Comparison of ENCODE assay signal across 10 cellular contexts in the genomic region with DNA sequence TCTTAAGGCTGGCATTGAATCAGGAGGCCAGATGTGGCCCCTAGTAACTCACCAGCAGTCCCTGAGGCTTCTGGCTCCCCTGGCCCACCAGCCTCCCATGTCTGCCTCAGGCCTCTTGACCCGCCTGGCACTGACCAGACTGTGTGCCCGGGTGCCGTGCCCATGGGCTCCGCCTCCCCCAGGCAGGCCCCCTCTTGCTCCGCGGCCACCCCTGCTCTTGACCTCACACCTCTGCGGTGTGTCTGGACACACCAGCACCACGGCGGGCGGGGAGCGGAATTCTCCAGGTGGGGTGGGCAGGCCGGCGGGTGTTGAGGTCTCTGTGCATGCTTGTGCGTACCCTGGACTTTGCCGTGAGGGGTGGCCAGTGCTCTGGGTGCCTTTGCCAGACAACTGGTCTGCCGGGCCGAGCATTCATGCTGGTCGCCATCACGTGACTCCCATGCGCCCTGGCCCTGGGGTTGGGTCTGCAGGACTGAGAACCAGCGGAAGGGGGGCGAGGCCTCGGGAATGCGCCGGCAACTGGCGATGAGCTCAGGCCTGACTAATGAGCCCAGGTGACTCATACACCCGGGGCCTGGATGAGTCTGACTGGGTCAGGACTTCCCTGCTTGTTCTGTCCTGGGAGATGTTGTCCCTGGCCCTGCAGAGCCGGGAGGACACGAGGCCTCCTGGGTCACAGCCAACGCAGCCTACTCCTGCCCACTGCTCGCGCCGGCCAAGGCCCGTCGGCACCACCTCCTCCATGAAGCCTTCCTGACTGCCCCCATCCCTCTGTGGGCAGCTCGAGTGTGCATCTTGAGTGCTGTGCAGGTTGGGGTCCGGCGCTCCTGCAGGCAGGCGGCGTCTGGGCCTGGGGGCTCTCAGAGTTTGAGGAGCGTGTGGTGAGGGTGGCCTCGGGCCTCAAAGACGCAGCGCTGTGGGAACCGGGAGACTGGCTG. TPM values are rescaled to one million over a fixed set of nuclear protein-coding genes. Genes with fewer than 3 reads are reported as not detected.
DNase-seq lines count a peak whose midpoint lies in the region; ATAC-seq, FAIRE-seq and TF ChIP-seq lines count a peak whose summit lies in the region.
"Had no signal": no experiment of that assay in that cellular context is flagged by ENCODE, and none has a peak within 500 bp of the region (broad histone marks: within the 10 kb centered on the region; RNA-seq: fewer than 3 reads in every experiment).

No MANE protein-coding gene starts in this region.

- H3K36me3 ChIP-seq in BJ (ENCODE audit: control insufficient read depth, insufficient read depth, low read length) (peaks cover 1% of the 10 kb centered on the region; the same call in 1 of the 2 replicates), fibroblast of lung (ENCODE audit: control insufficient read depth, insufficient read depth, low read length) (peaks cover 1% of the 10 kb centered on the region), neural progenitor cell (no peaks in the 10 kb centered on the region), upper lobe of right lung (no peaks in the 10 kb centered on the region)

- no peak for TF ChIP-seq CTCF in BJ (IDR thresholded peaks at IDR 0.05; ENCODE audit: insufficient read depth, low read depth, low read length)
- no peak for TF ChIP-seq CTCF in fibroblast of lung (conservative IDR thresholded peaks at IDR 0.05 in 1 of 2, IDR thresholded peaks at IDR 0.05 in 1 of 2; ENCODE audit: low read depth in 1 of 2, low read length in 2 of 2)
- no peak for TF ChIP-seq CTCF in neural progenitor cell (IDR thresholded peaks at IDR 0.05)
- TF ChIP-seq CTCF in upper lobe of right lung (IDR thresholded peaks at IDR 0.05) = no peak

- H2AFZ ChIP-seq in fibroblast of lung (ENCODE audit: low read length) (no peak overlapping the region), neural progenitor cell (replicated peaks) (no peak overlapping the region)

- H4K20me1 ChIP-seq in fibroblast of lung (ENCODE audit: control insufficient read depth, extremely low read depth, insufficient read depth, low read length) (no peaks in the 10 kb centered on the region), neural progenitor cell (ENCODE audit: low read depth) (peaks cover 100% of the 10 kb centered on the region)

- H3K4me3 Mint-ChIP-seq in neural progenitor cell = no peak overlapping the region
- H3K4me3 Mint-ChIP-seq in activated CD4-positive, alpha-beta T cell treated with anti-CD3 and anti-CD28 coated beads for 36 hours = no peak overlapping the region

- CTCF ChIA-PET in BJ (lab: Yijun Ruan, JAX) = interaction anchor here (1.0 kb wide), 1 partner anchor 287 kb away, joined by 4 read pairs; no protein-coding TSS in a partner anchor
- CTCF ChIA-PET in activated CD4-positive, alpha-beta T cell treated with anti-CD3 and anti-CD28 coated beads for 36 hours (lab: Charles Lee) = interaction anchor here (0.7 kb wide), 1 partner anchor 283 kb away, joined by 3 read pairs; no protein-coding TSS in a partner anchor

- FAIRE-seq in RCC 7860 (lab: Jason Lieb, UNC) = peak; percentile 94

- H3K4me2 ChIP-seq in fibroblast of lung (ENCODE audit: extremely low read depth, insufficient read depth, low read length) (no peak overlapping the region), neural progenitor cell (no peak overlapping the region)

- no peaks in the 10 kb centered on the region for H3K79me2 ChIP-seq in fibroblast of lung (ENCODE audit: control insufficient read depth, insufficient read depth, low read length)
- H3K79me2 ChIP-seq in neural progenitor cell (ENCODE audit: low read depth) = peaks cover 98% of the 10 kb centered on the region

- H3K27ac ChIP-seq in fibroblast of lung (ENCODE audit: insufficient read depth, low read length) (peak overlapping the region; percentile 26), neural progenitor cell (no peak overlapping the region), upper lobe of right lung (no peak overlapping the region)

- H3K9ac ChIP-seq in fibroblast of lung (ENCODE audit: insufficient read depth, low read length) (peak overlapping the region; percentile 10), neural progenitor cell (no peak overlapping the region)

- POLR2A ChIA-PET in BJ (lab: Charles Lee) = interaction anchor here (0.6 to 1.0 kb wide), 2 partner anchors 26 to 40 kb away, joined by 3 read pairs; no protein-coding TSS in a partner anchor
- POLR2A ChIA-PET in activated CD4-positive, alpha-beta T cell treated with anti-CD3 and anti-CD28 coated beads for 36 hours (lab: Charles Lee) = no interaction called here

- H3K4me3 ChIP-seq in BJ (ENCODE audit: low read depth, low read length) (no peak overlapping the region), fibroblast of lung (replicated peaks in 1 of 4; ENCODE audit: control extremely low read depth in 1 of 4, insufficient read depth in 1 of 4, low read depth in 3 of 4, low read length in 4 of 4) (no peak overlapping the region), neural progenitor cell (no peak overlapping the region), upper lobe of right lung (no peak overlapping the region)

- H3K4me1 ChIP-seq in fibroblast of lung (ENCODE audit: control insufficient read depth, extremely low read depth, insufficient read depth, low read length) (peaks cover 15% of the 10 kb centered on the region), neural progenitor cell (peaks cover 16% of the 10 kb centered on the region), upper lobe of right lung (no peaks in the 10 kb centered on the region)

- peaks cover 3% of the 10 kb centered on the region for H3K27me3 Mint-ChIP-seq in neural progenitor cell (ENCODE audit: insufficient read depth, low read depth)
- no peaks in the 10 kb centered on the region for H3K27me3 Mint-ChIP-seq in activated CD4-positive, alpha-beta T cell treated with anti-CD3 and anti-CD28 coated beads for 36 hours

- H3K9me3 Mint-ChIP-seq in neural progenitor cell = no peaks in the 10 kb centered on the region
- H3K9me3 Mint-ChIP-seq in activated CD4-positive, alpha-beta T cell treated with anti-CD3 and anti-CD28 coated beads for 36 hours (ENCODE audit: low read depth) = no peaks in the 10 kb centered on the region

- ATAC-seq in upper lobe of right lung = no peak
- ATAC-seq in activated CD4-positive, alpha-beta T cell treated with anti-CD3 and anti-CD28 coated beads for 36 hours = no peak
- no peak for ATAC-seq in GM21825 (IDR thresholded peaks at IDR 0.05; ENCODE audit: unreplicated experiment)

- H3K27me3 ChIP-seq in BJ (ENCODE audit: control insufficient read depth, insufficient read depth, low read length) = no peaks in the 10 kb centered on the region
- H3K27me3 ChIP-seq in fibroblast of lung (ENCODE audit: control insufficient read depth, insufficient read depth, low read length) = no peaks in the 10 kb centered on the region
- no peaks in the 10 kb centered on the region for H3K27me3 ChIP-seq in neural progenitor cell
- H3K27me3 ChIP-seq in upper lobe of right lung = no peaks in the 10 kb centered on the region

- no peaks in the 10 kb centered on the region for H3K36me3 Mint-ChIP-seq in neural progenitor cell
- H3K36me3 Mint-ChIP-seq in activated CD4-positive, alpha-beta T cell treated with anti-CD3 and anti-CD28 coated beads for 36 hours (ENCODE audit: low read depth) = no peaks in the 10 kb centered on the region

- no peak overlapping the region for H3K27ac Mint-ChIP-seq in neural progenitor cell
- no peak overlapping the region for H3K27ac Mint-ChIP-seq in activated CD4-positive, alpha-beta T cell treated with anti-CD3 and anti-CD28 coated beads for 36 hours

- H3K9me3 ChIP-seq in fibroblast of lung (ENCODE audit: control insufficient read depth, insufficient read depth, low read depth, low read length) (no peaks in the 10 kb centered on the region), neural progenitor cell (ENCODE audit: low read depth) (no peaks in the 10 kb centered on the region), upper lobe of right lung (no peaks in the 10 kb centered on the region)

- intact Hi-C loops in upper lobe of right lung (cut with DNase I) = no loop called here
- intact Hi-C loops in activated CD4-positive, alpha-beta T cell treated with anti-CD3 and anti-CD28 coated beads for 36 hours (cut with DNase I, micrococcal nuclease) = no loop called here

- H3K4me1 Mint-ChIP-seq in neural progenitor cell = peaks cover 35% of the 10 kb centered on the region
- no peaks in the 10 kb centered on the region for H3K4me1 Mint-ChIP-seq in activated CD4-positive, alpha-beta T cell treated with anti-CD3 and anti-CD28 coated beads for 36 hours

- DNase-seq in BJ (ENCODE audit: low read depth) (peak; percentile 79), RCC 7860 (ENCODE audit: low spot score) (peak; percentile 98), fibroblast of lung (ENCODE audit: low read depth in 2 of 2) (peak; percentile 97), neural progenitor cell (ENCODE audit: low spot score) (peak; percentile 59), upper lobe of right lung (no peak), NCI-H1105 treated with DMSO at 0.1 percent for 48 hours (lab: John Stamatoyannopoulos, UW) (no peak)
- no peak for DNase-seq in activated CD4-positive, alpha-beta T cell treated with anti-CD3 and anti-CD28 coated beads for 36 hours
- DNase-seq: DND-41, T-helper 1 cell had no signal

- peaks cover 13% of the 10 kb centered on the region for H3F3A ChIP-seq in neural progenitor cell (ENCODE audit: low read depth)

RNA-seq across cellular contexts. Expression of a gene that starts 22.6 kb away (rescaled TPM):
- polyA plus RNA-seq in BJ (2011; rRNA removed) (50.5 and 99.7 TPM in 2 replicates), fibroblast of lung (9.0 and 24.3 TPM in 2 replicates)
- 13.6 and 20.9 TPM in 2 replicates for polyA minus RNA-seq in BJ (2011; rRNA and poly(A)+ RNA removed)
- total RNA-seq in fibroblast of lung (26.2 and 38.8 TPM in 2 replicates), neural progenitor cell (ENCODE audit: low replicate concordance) (52.6 and 291 TPM in 2 replicates), upper lobe of right lung (60.4 TPM)
- 25.9 and 60.7 TPM in 2 replicates for polyA plus RNA-seq in fibroblast of lung (2012)
- polyA minus RNA-seq in fibroblast of lung (ENCODE audit: low replicate concordance) = 10.5 and 29.1 TPM in 2 replicates
- total RNA-seq in activated CD4-positive, alpha-beta T cell treated with anti-CD3 and anti-CD28 coated beads for 36 hours = 1 to 10 TPM; 8.0 to 8.8 TPM

Comparison
In these comparisons a context has a peak if more than half of its experiments do, and no peak if none do; other contexts are left out.
1. DNase-seq: peak in BJ (single experiment), RCC 7860 (single experiment), fibroblast of lung (2 of 2) and neural progenitor cell (single experiment); none in upper lobe of right lung (single experiment), NCI-H1105 treated with DMSO at 0.1 percent for 48 hours (single experiment) and activated CD4-positive, alpha-beta T cell treated with anti-CD3 and anti-CD28 coated beads for 36 hours (single experiment).